ENCODE assay signal across 17 cellular contexts in the genomic region with DNA sequence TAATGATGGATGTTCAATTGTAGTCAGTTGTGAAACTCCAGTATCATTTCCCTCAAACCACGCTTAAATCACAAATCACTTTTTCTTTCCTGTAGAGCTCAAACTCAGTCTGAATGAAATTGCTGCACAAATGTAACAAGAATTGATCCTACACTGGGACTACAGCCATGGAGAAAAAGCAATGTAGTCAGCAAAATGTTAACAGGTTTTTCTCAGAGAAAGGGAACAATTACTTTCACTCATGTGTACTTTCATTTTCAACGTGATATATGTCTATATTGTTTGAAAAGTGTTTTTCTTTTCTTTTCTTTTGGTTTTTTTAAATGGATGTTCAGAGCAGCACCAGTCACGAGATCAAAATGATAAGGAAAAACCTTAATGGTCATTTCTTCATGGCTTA. TPM values are rescaled to one million over a fixed set of nuclear protein-coding genes. Genes with fewer than 3 reads are reported as not detected.
A peak's percentile ranks its signal among the peaks of the same experiment; 100 is the strongest.
DNase-seq lines count a peak whose midpoint lies in the region; ATAC-seq, FAIRE-seq and TF ChIP-seq lines count a peak whose summit lies in the region.
"Had no signal": no experiment of that assay in that cellular context is flagged by ENCODE, and none has a peak within 500 bp of the region (broad histone marks: within the 10 kb centered on the region; RNA-seq: fewer than 3 reads in every experiment).

No MANE protein-coding gene starts in this region.

- no peak for TF ChIP-seq CTCF in astrocyte (IDR thresholded peaks at IDR 0.05; ENCODE audit: insufficient read depth, low read depth, low read length)
- TF ChIP-seq CTCF in CD8-positive, alpha-beta T cell (IDR thresholded peaks at IDR 0.05): no peak

- no peaks in the 10 kb centered on the region for H3K9me3 ChIP-seq in astrocyte (ENCODE audit: insufficient read depth, low read depth, low read length)
- no peaks in the 10 kb centered on the region for H3K9me3 ChIP-seq in CD8-positive, alpha-beta T cell (ENCODE audit: low read length)

- FAIRE-seq in astrocyte (lab: Jason Lieb, UNC) (peak; percentile 13), RCC 7860 (lab: Jason Lieb, UNC) (no peak)
- FAIRE-seq: GM12878, HTR-8/SVneo had no signal

- peak overlapping the region; percentile 21 for H3K27ac Mint-ChIP-seq in T-helper 1 cell treated with Interleukin-12 subunit alpha and Interleukin-12 subunit beta and Interleukin-4 antibody, amounts not matched to agents 30 μg/mL and 1 μg/mL, for 36 hours
- H3K27ac Mint-ChIP-seq in activated naive CD4-positive, alpha-beta T cell treated with anti-CD3 and anti-CD28 coated beads, Interleukin-2, amount 10 ng/mL, durations not matched to agents 7 days and 5 days: peak overlapping the region; percentile 15
- H3K27ac Mint-ChIP-seq in astrocyte (ENCODE audit: unreplicated experiment): no peak overlapping the region
- no peak overlapping the region for H3K27ac Mint-ChIP-seq in CD8-positive, alpha-beta T cell
- H3K27ac Mint-ChIP-seq: H9 had no signal

- no peak for ATAC-seq in CD8-positive, alpha-beta T cell
- ATAC-seq: GM12878 had no signal

- H3K27ac ChIP-seq in astrocyte (ENCODE audit: low read depth, low read length): no peak overlapping the region
- H3K27ac ChIP-seq in CD8-positive, alpha-beta T cell (ENCODE audit: low read depth, low read length): no peak overlapping the region
- H3K27ac ChIP-seq: 22Rv1, BLaER1 had no signal

- no peaks in the 10 kb centered on the region for H3K79me2 ChIP-seq in astrocyte (ENCODE audit: insufficient read depth, low read length)

- no peaks in the 10 kb centered on the region for H3K27me3 Mint-ChIP-seq in T-helper 1 cell treated with Interleukin-12 subunit alpha and Interleukin-12 subunit beta and Interleukin-4 antibody, amounts not matched to agents 30 μg/mL and 1 μg/mL, for 36 hours (ENCODE audit: low read depth)
- no peaks in the 10 kb centered on the region for H3K27me3 Mint-ChIP-seq in activated naive CD4-positive, alpha-beta T cell treated with anti-CD3 and anti-CD28 coated beads, Interleukin-2, amount 10 ng/mL, durations not matched to agents 7 days and 5 days
- H3K27me3 Mint-ChIP-seq in astrocyte (ENCODE audit: low read depth, unreplicated experiment): no peaks in the 10 kb centered on the region
- H3K27me3 Mint-ChIP-seq in CD8-positive, alpha-beta T cell (ENCODE audit: low read depth): no peaks in the 10 kb centered on the region

- peaks cover 18% of the 10 kb centered on the region for H3K9me3 Mint-ChIP-seq in T-helper 1 cell treated with Interleukin-12 subunit alpha and Interleukin-12 subunit beta and Interleukin-4 antibody, amounts not matched to agents 30 μg/mL and 1 μg/mL, for 36 hours
- peaks cover under 1% of the 10 kb centered on the region for H3K9me3 Mint-ChIP-seq in activated naive CD4-positive, alpha-beta T cell treated with anti-CD3 and anti-CD28 coated beads, Interleukin-2, amount 10 ng/mL, durations not matched to agents 7 days and 5 days
- peaks cover 8% of the 10 kb centered on the region for H3K9me3 Mint-ChIP-seq in astrocyte (ENCODE audit: unreplicated experiment)
- peaks cover 4% of the 10 kb centered on the region for H3K9me3 Mint-ChIP-seq in CD8-positive, alpha-beta T cell

- H3K4me1 Mint-ChIP-seq in T-helper 1 cell treated with Interleukin-12 subunit alpha and Interleukin-12 subunit beta and Interleukin-4 antibody, amounts not matched to agents 30 μg/mL and 1 μg/mL, for 36 hours (ENCODE audit: low read depth): peaks cover 6% of the 10 kb centered on the region
- peaks cover 9% of the 10 kb centered on the region for H3K4me1 Mint-ChIP-seq in activated naive CD4-positive, alpha-beta T cell treated with anti-CD3 and anti-CD28 coated beads, Interleukin-2, amount 10 ng/mL, durations not matched to agents 7 days and 5 days
- H3K4me1 Mint-ChIP-seq in astrocyte (ENCODE audit: low read depth, unreplicated experiment): no peaks in the 10 kb centered on the region
- H3K4me1 Mint-ChIP-seq in CD8-positive, alpha-beta T cell (ENCODE audit: low read depth): no peaks in the 10 kb centered on the region
- H3K4me1 Mint-ChIP-seq: H9 had no signal

- DNase-seq in T-helper 1 cell: no peak
- no peak for DNase-seq in activated naive CD4-positive, alpha-beta T cell treated with anti-CD3 and anti-CD28 coated beads, Interleukin-2, amount 10 ng/mL, durations not matched to agents 7 days and 5 days
- DNase-seq in activated naive CD4-positive, alpha-beta T cell treated with Interleukin-2 at 50 U/mL for 16 hours: no peak
- no peak for DNase-seq in astrocyte (ENCODE audit: low read depth)
- no peak for DNase-seq in RCC 7860 (ENCODE audit: low spot score)
- no peak for DNase-seq in CD8-positive, alpha-beta T cell
- DNase-seq in DMS79 treated with DMSO at 0.1 percent for 48 hours (lab: John Stamatoyannopoulos, UW): no peak
- DNase-seq: AML-193, DMS53, GOT3, H9 had no signal

- CTCF ChIA-PET in activated naive CD4-positive, alpha-beta T cell treated with anti-CD3 and anti-CD28 coated beads, Interleukin-2, amount 10 ng/mL, durations not matched to agents 7 days and 5 days (lab: Charles Lee): no interaction called here
- CTCF ChIA-PET in CD8-positive, alpha-beta T cell (lab: Charles Lee): no interaction called here

- H2AFZ ChIP-seq in astrocyte (ENCODE audit: low read depth, low read length): no peak overlapping the region

- H3K4me1 ChIP-seq in astrocyte (ENCODE audit: insufficient read depth, low read length): no peaks in the 10 kb centered on the region
- no peaks in the 10 kb centered on the region for H3K4me1 ChIP-seq in CD8-positive, alpha-beta T cell (ENCODE audit: insufficient read depth, low read length)
- H3K4me1 ChIP-seq: BLaER1 had no signal

- H4K20me1 ChIP-seq in astrocyte (ENCODE audit: insufficient read depth, low read length): peaks cover 7% of the 10 kb centered on the region
- H4K20me1 ChIP-seq: BLaER1 had no signal

- peaks cover 69% of the 10 kb centered on the region for H3K36me3 Mint-ChIP-seq in T-helper 1 cell treated with Interleukin-12 subunit alpha and Interleukin-12 subunit beta and Interleukin-4 antibody, amounts not matched to agents 30 μg/mL and 1 μg/mL, for 36 hours (ENCODE audit: low read depth)
- peaks cover 81% of the 10 kb centered on the region for H3K36me3 Mint-ChIP-seq in activated naive CD4-positive, alpha-beta T cell treated with anti-CD3 and anti-CD28 coated beads, Interleukin-2, amount 10 ng/mL, durations not matched to agents 7 days and 5 days
- peaks cover 50% of the 10 kb centered on the region for H3K36me3 Mint-ChIP-seq in astrocyte (ENCODE audit: low read depth, unreplicated experiment)
- peaks cover 93% of the 10 kb centered on the region for H3K36me3 Mint-ChIP-seq in CD8-positive, alpha-beta T cell

- peaks cover 83% of the 10 kb centered on the region for H3K36me3 ChIP-seq in astrocyte (ENCODE audit: insufficient read depth, low read length)
- peaks cover 57% of the 10 kb centered on the region for H3K36me3 ChIP-seq in CD8-positive, alpha-beta T cell (ENCODE audit: insufficient read depth, low read length)

- no peaks in the 10 kb centered on the region for H3K27me3 ChIP-seq in astrocyte (ENCODE audit: insufficient read depth, low read length)
- no peaks in the 10 kb centered on the region for H3K27me3 ChIP-seq in CD8-positive, alpha-beta T cell (ENCODE audit: insufficient read depth, low read length)
- H3K27me3 ChIP-seq: BLaER1 had no signal

- intact Hi-C loops in CD8-positive, alpha-beta T cell (cut with DNase I, micrococcal nuclease): loop anchor here in 1 of 2 experiments (10.0 kb wide), 1 partner anchor 53 kb away; no protein-coding TSS in a partner anchor

- H3K4me2 ChIP-seq in astrocyte (ENCODE audit: low read length): no peak overlapping the region
- H3K4me2 ChIP-seq: BLaER1 had no signal

- POLR2A ChIA-PET in CD8-positive, alpha-beta T cell (lab: Charles Lee): no interaction called here

- no peak overlapping the region for H3K9ac ChIP-seq in astrocyte (ENCODE audit: low read length)
- H3K9ac ChIP-seq: BLaER1 had no signal

- no peak overlapping the region for H3K4me3 ChIP-seq in astrocyte (ENCODE audit: insufficient read depth, low read depth, low read length)
- no peak overlapping the region for H3K4me3 ChIP-seq in CD8-positive, alpha-beta T cell (ENCODE audit: low read depth, low read length)
- H3K4me3 ChIP-seq: BLaER1, GM12878 had no signal

- H3K4me3 Mint-ChIP-seq in T-helper 1 cell treated with Interleukin-12 subunit alpha and Interleukin-12 subunit beta and Interleukin-4 antibody, amounts not matched to agents 30 μg/mL and 1 μg/mL, for 36 hours: no peak overlapping the region
- no peak overlapping the region for H3K4me3 Mint-ChIP-seq in activated naive CD4-positive, alpha-beta T cell treated with anti-CD3 and anti-CD28 coated beads, Interleukin-2, amount 10 ng/mL, durations not matched to agents 7 days and 5 days
- H3K4me3 Mint-ChIP-seq in astrocyte (ENCODE audit: unreplicated experiment): no peak overlapping the region
- no peak overlapping the region for H3K4me3 Mint-ChIP-seq in CD8-positive, alpha-beta T cell
- H3K4me3 Mint-ChIP-seq: H9 had no signal

RNA-seq across cellular contexts. Expression of a gene that starts 22.7 kb away (rescaled TPM):
- total RNA-seq in astrocyte: 58.2 and 59.1 TPM in 2 replicates
- 10 to 100 TPM; 23.0 to 24.8 TPM for total RNA-seq in CD8-positive, alpha-beta T cell

RNA-seq across cellular contexts. Expression of a gene that starts 27.3 kb away (rescaled TPM):
- 13.5 and 15.9 TPM in 2 replicates for total RNA-seq in astrocyte
- 10 to 100 TPM; 26.1 to 30.4 TPM for total RNA-seq in CD8-positive, alpha-beta T cell

RNA-seq across cellular contexts. Expression of a gene that starts 39.2 kb away (rescaled TPM):
- total RNA-seq in astrocyte: not detected in 2 replicates
- not detected for total RNA-seq in CD8-positive, alpha-beta T cell
- total RNA-seq: Daoy, H9 had no signal

RNA-seq across cellular contexts. Expression of a gene that starts 55.2 kb away (rescaled TPM):
- 12.9 and 16.6 TPM in 2 replicates for total RNA-seq in astrocyte
- total RNA-seq in CD8-positive, alpha-beta T cell: not detected
- total RNA-seq: H9 had no signal

Comparison
In these comparisons a context has a peak if more than half of its experiments do, and no peak if none do; other contexts are left out.
1. H3K27ac Mint-ChIP-seq: peak in T-helper 1 cell treated with Interleukin-12 subunit alpha and Interleukin-12 subunit beta and Interleukin-4 antibody, amounts not matched to agents 30 μg/mL and 1 μg/mL, for 36 hours (single experiment) and activated naive CD4-positive, alpha-beta T cell treated with anti-CD3 and anti-CD28 coated beads, Interleukin-2, amount 10 ng/mL, durations not matched to agents 7 days and 5 days (single experiment); none in astrocyte (single experiment) and CD8-positive, alpha-beta T cell (single experiment).